In genomic region chr20:43836790-43837189, GRCh38 we compare ENCODE assay signal across 25 cellular contexts.
DNase-seq lines count a peak whose midpoint lies in the region; ATAC-seq and TF ChIP-seq lines count a peak whose summit lies in the region.
"Had no signal": no experiment of that assay in that cellular context is flagged by ENCODE, and none has a peak within 500 bp of the region (broad histone marks: within the 10 kb centered on the region; RNA-seq: fewer than 3 reads in every experiment).

No MANE protein-coding gene starts in this region.

- intact Hi-C loops in Right ventricle myocardium superior (cut with DNase I), result no loop called here
- intact Hi-C loops in sigmoid colon (cut with DNase I), result no loop called here

- 91% methylated on average over 6 of the region's 6 CpGs for WGBS in sigmoid colon, 2 donors

- no peak for TF ChIP-seq POLR2A in sigmoid colon (IDR thresholded peaks at IDR 0.05)

- TF ChIP-seq CTCF in right atrium auricular region (IDR thresholded peaks at IDR 0.05) (no peak), RWPE2 (IDR thresholded peaks at IDR 0.05; ENCODE audit: poor library complexity, severe bottlenecking) (no peak), sigmoid colon (IDR thresholded peaks at IDR 0.05) (no peak)

- H3K9me3 ChIP-seq in right atrium auricular region (no peaks in the 10 kb centered on the region), RWPE2 (ENCODE audit: severe bottlenecking) (no peaks in the 10 kb centered on the region), sigmoid colon (no peaks in the 10 kb centered on the region), SJCRH30 (replicated peaks) (no peaks in the 10 kb centered on the region)
- H3K9me3 ChIP-seq: BE2C, BLaER1 had no signal

- H3K4me1 ChIP-seq in right atrium auricular region, result no peaks in the 10 kb centered on the region
- H3K4me1 ChIP-seq in RWPE2 (ENCODE audit: insufficient read depth, poor library complexity, severe bottlenecking), result no peaks in the 10 kb centered on the region
- H3K4me1 ChIP-seq in sigmoid colon, result no peaks in the 10 kb centered on the region
- H3K4me1 ChIP-seq in SJCRH30, result no peaks in the 10 kb centered on the region
- H3K4me1 ChIP-seq: BE2C had no signal

- ATAC-seq in Right ventricle myocardium superior (ENCODE audit: poor library complexity), result no peak
- ATAC-seq in RWPE2 (ENCODE audit: low read depth), result no peak
- ATAC-seq: GM12878 had no signal

- H3K4me3 ChIP-seq in right atrium auricular region (no peak overlapping the region), RWPE2 (ENCODE audit: severe bottlenecking) (no peak overlapping the region), sigmoid colon (no peak overlapping the region), SJCRH30 (no peak overlapping the region)
- H3K4me3 ChIP-seq: BLaER1, GM12878 had no signal

- peak; percentile 44 for DNase-seq in right atrium auricular region (ENCODE audit: low spot score)
- no peak for DNase-seq in Right ventricle myocardium superior
- DNase-seq in RWPE2 (ENCODE audit: low spot score), result peak; percentile 56
- DNase-seq in mesenteric fat pad (ENCODE audit: low spot score), result peak; percentile 76
- peak; percentile 4 for DNase-seq in sigmoid colon
- DNase-seq in SJCRH30, result no peak
- no peak for DNase-seq in NCI-H146 treated with DMSO at 0.1 percent for 48 hours (lab: John Stamatoyannopoulos, UW; ENCODE audit: unreplicated experiment)
- DNase-seq in inferior parietal cortex (ENCODE audit: extremely low spot score), result no peak
- DNase-seq: 8988T; ACHN; BE2C; C1 segment of cervical spinal cord; CD4-positive, alpha-beta memory T cell; CD4-positive, CD25-positive, alpha-beta regulatory T cell; CD8-positive, alpha-beta memory T cell; COR-L47; DMS 273 treated with DMSO at 0.1 percent for 48 hours; DMS153; DMS53; DMS79; DND-41; EL; GDM1 had no signal

- H3K27ac ChIP-seq in right atrium auricular region (no peak overlapping the region), RWPE2 (ENCODE audit: poor library complexity, severe bottlenecking) (no peak overlapping the region), sigmoid colon (no peak overlapping the region), SJCRH30 (no peak overlapping the region)
- H3K27ac ChIP-seq: BLaER1 had no signal

- H3K27me3 ChIP-seq in right atrium auricular region (no peaks in the 10 kb centered on the region), RWPE2 (ENCODE audit: insufficient read depth, poor library complexity, severe bottlenecking) (no peaks in the 10 kb centered on the region), sigmoid colon (peaks cover 0 to under 1% (median 0%) of the 10 kb centered on the region in 3 donors), SJCRH30 (peaks cover 6% of the 10 kb centered on the region; the same call in 1 of the 2 replicates)
- H3K27me3 ChIP-seq: BE2C, BLaER1 had no signal

- no peaks in the 10 kb centered on the region for H3K36me3 ChIP-seq in right atrium auricular region
- H3K36me3 ChIP-seq in RWPE2 (ENCODE audit: low read depth), result no peaks in the 10 kb centered on the region
- no peaks in the 10 kb centered on the region for H3K36me3 ChIP-seq in sigmoid colon
- no peaks in the 10 kb centered on the region for H3K36me3 ChIP-seq in SJCRH30
- H3K36me3 ChIP-seq: BE2C, BLaER1 had no signal

- TF ChIP-seq EP300 in sigmoid colon (IDR thresholded peaks at IDR 0.05), result no peak

Comparison
In these comparisons a context has a peak if more than half of its experiments do, and no peak if none do; other contexts are left out.
1. DNase-seq: peak in right atrium auricular region (single experiment), RWPE2 (single experiment), mesenteric fat pad (single experiment) and sigmoid colon (single experiment); none in Right ventricle myocardium superior (single experiment), SJCRH30 (0 of 2), NCI-H146 treated with DMSO at 0.1 percent for 48 hours (single experiment) and inferior parietal cortex (single experiment).